2 cellular contexts compared by ENCODE assay signal in genomic region chr3:172918568-172919296, GRCh38.
TF ChIP-seq lines count a peak whose summit lies in the region.

No MANE protein-coding gene starts in this region.

TF ChIP-seq in A549, 52 proteins besides CTCF, POLR2A, EP300 and RAD21:
- no peak for TF ChIP-seq RARB (CRISPR knock-in tag; IDR thresholded peaks at IDR 0.05)
- TF ChIP-seq ATOH8 (CRISPR knock-in tag; IDR thresholded peaks at IDR 0.05; ENCODE audit: low read depth): no peak
- TF ChIP-seq KDM1A (IDR thresholded peaks at IDR 0.05; ENCODE audit: low read depth): no peak
- no peak for TF ChIP-seq CHD2 (IDR thresholded peaks at IDR 0.05; ENCODE audit: low read length, partially characterized antibody)
- TF ChIP-seq BCL3 (IDR thresholded peaks at IDR 0.05): no peak
- TF ChIP-seq FOSL2 (IDR thresholded peaks at IDR 0.05): no peak
- no peak for TF ChIP-seq FOSL2 (CRISPR knock-in tag; IDR thresholded peaks at IDR 0.05)
- TF ChIP-seq CHD4 (IDR thresholded peaks at IDR 0.05; ENCODE audit: borderline replicate concordance): no peak
- no peak for TF ChIP-seq MYC (IDR thresholded peaks at IDR 0.05; ENCODE audit: borderline replicate concordance, low read length)
- TF ChIP-seq NPAS2 (CRISPR knock-in tag; IDR thresholded peaks at IDR 0.05; ENCODE audit: borderline replicate concordance): no peak
- no peak for TF ChIP-seq RNF2 (IDR thresholded peaks at IDR 0.05; ENCODE audit: borderline replicate concordance, low read depth)
- TF ChIP-seq EHMT2 (IDR thresholded peaks at IDR 0.05; ENCODE audit: low read depth): no peak
- TF ChIP-seq MAX (IDR thresholded peaks at IDR 0.05): no peak
- no peak for TF ChIP-seq ZC3H11A (IDR thresholded peaks at IDR 0.05)
- TF ChIP-seq ELK1 (IDR thresholded peaks at IDR 0.05; ENCODE audit: low read depth, low read length): no peak

TF ChIP-seq in HepG2, 621 proteins besides CTCF, POLR2A, EP300 and RAD21:
- TF ChIP-seq ZNF343 (CRISPR knock-in tag; IDR thresholded peaks at IDR 0.05): no peak
- TF ChIP-seq NFIC (IDR thresholded peaks at IDR 0.05; ENCODE audit: low read length): 0 out of 2 replicates have a peak, but pooled peaks have one; percentile 4
TF ChIP-seq in HepG2: peak in this region for 1.
